Comparison of ENCODE assay signal across 16 cellular contexts in genomic region chr3:141804447-141804777, GRCh38. TPM values are rescaled to one million over a fixed set of nuclear protein-coding genes. Genes with fewer than 3 reads are reported as not detected.
DNase-seq lines count a peak whose midpoint lies in the region; ATAC-seq, FAIRE-seq and TF ChIP-seq lines count a peak whose summit lies in the region.
"Had no signal": no experiment of that assay in that cellular context is flagged by ENCODE, and none has a peak within 500 bp of the region (broad histone marks: within the 10 kb centered on the region; RNA-seq: fewer than 3 reads in every experiment).

No MANE protein-coding gene starts in this region.

- H2AFZ ChIP-seq in GM12878 (ENCODE audit: control insufficient read depth, low read depth, low read length) (no peak overlapping the region), mesenchymal stem cell (ENCODE audit: low read depth, low read length) (no peak overlapping the region)
- H2AFZ ChIP-seq: GM23248 had no signal

- no peaks in the 10 kb centered on the region for H4K20me1 ChIP-seq in GM12878 (ENCODE audit: control insufficient read depth, insufficient read depth)

- DNase-seq in GM12878 (ENCODE audit: low read depth, low spot score): peak; percentile 1
- no peak for DNase-seq in mesenchymal stem cell
- no peak for DNase-seq in NCI-H1694 treated with DMSO at 0.1 percent for 48 hours (lab: John Stamatoyannopoulos, UW)
- DNase-seq in mucosa of descending colon: no peak
- DNase-seq in GM10248 (ENCODE audit: extremely low spot score): no peak
- DNase-seq: BE2C; CD4-positive, alpha-beta memory T cell; DMS79; GM23248; H7; KG1 had no signal

- H2BK15ac ChIP-seq in mesenchymal stem cell (ENCODE audit: low read depth, poor library complexity, severe bottlenecking): no peak overlapping the region

- no peaks in the 10 kb centered on the region for H3K36me3 ChIP-seq in HEK293 (ENCODE audit: control insufficient read depth in 2 of 2, insufficient read depth in 1 of 2, low read length in 2 of 2)
- no peaks in the 10 kb centered on the region for H3K36me3 ChIP-seq in GM12878 (ENCODE audit: control insufficient read depth in 2 of 2, insufficient read depth in 2 of 2, low read length in 1 of 2)
- no peaks in the 10 kb centered on the region for H3K36me3 ChIP-seq in mesenchymal stem cell (ENCODE audit: control insufficient read depth in 1 of 2, insufficient read depth in 2 of 2, low read depth in 1 of 2, low read length in 2 of 2)
- no peaks in the 10 kb centered on the region for H3K36me3 ChIP-seq in mucosa of descending colon (ENCODE audit: low read depth)
- H3K36me3 ChIP-seq: BE2C had no signal

- SMC1A ChIA-PET in GM12878 (lab: Charles Lee; ENCODE audit: uncharacterized antibody, unreplicated experiment): no interaction called here

- no peaks in the 10 kb centered on the region for H3K79me1 ChIP-seq in mesenchymal stem cell (replicated peaks; ENCODE audit: low read length, poor library complexity, severe bottlenecking)

- no peak overlapping the region for H2BK120ac ChIP-seq in mesenchymal stem cell (ENCODE audit: low read depth, low read length)

- H2BK12ac ChIP-seq in mesenchymal stem cell (ENCODE audit: low read length in 2 of 2): no peak overlapping the region

- in situ Hi-C loops in GM12878 (cut with MboI): no loop called here

- no TSS peak for BruUV-seq in GM12878 (replicated peaks; lab: Mats Ljungman, UMichigan)

- H2BK5ac ChIP-seq in mesenchymal stem cell (ENCODE audit: low read depth, low read length, poor library complexity, severe bottlenecking): no peak overlapping the region

- H3K4me2 ChIP-seq in GM12878 (ENCODE audit: control insufficient read depth, insufficient read depth) (no peak overlapping the region), mesenchymal stem cell (ENCODE audit: low read length, poor library complexity, severe bottlenecking) (no peak overlapping the region)

- no peak overlapping the region for H3K27ac ChIP-seq in HEK293 (ENCODE audit: extremely low read depth, low read depth, low read length)
- H3K27ac ChIP-seq in GM12878 (ENCODE audit: control insufficient read depth, insufficient read depth): no peak overlapping the region
- no peak overlapping the region for H3K27ac ChIP-seq in mesenchymal stem cell (ENCODE audit: low read length, poor library complexity, severe bottlenecking)
- H3K27ac ChIP-seq: C4-2B, GM23248 had no signal

- intact Hi-C loops in GM12878 (cut with micrococcal nuclease; ENCODE audit: unreplicated experiment) (no loop called here), mucosa of descending colon (cut with DNase I, micrococcal nuclease) (no loop called here)

- H4K91ac ChIP-seq in mesenchymal stem cell (ENCODE audit: low read length): peak overlapping the region; percentile 65

- RAD21 ChIA-PET in GM12878 (lab: Charles Lee; ENCODE audit: unreplicated experiment): no interaction called here

- H3K23ac ChIP-seq in mesenchymal stem cell (ENCODE audit: low read length in 2 of 2): no peak overlapping the region

- H3K4me1 ChIP-seq in HEK293 (ENCODE audit: control insufficient read depth, insufficient read depth, low read length): no peaks in the 10 kb centered on the region
- no peaks in the 10 kb centered on the region for H3K4me1 ChIP-seq in GM12878 (ENCODE audit: control insufficient read depth, insufficient read depth, low read length)
- no peaks in the 10 kb centered on the region for H3K4me1 ChIP-seq in mesenchymal stem cell (ENCODE audit: control insufficient read depth, insufficient read depth, low read depth, low read length)
- H3K4me1 ChIP-seq in mucosa of descending colon (ENCODE audit: low read depth): no peaks in the 10 kb centered on the region
- H3K4me1 ChIP-seq: BE2C had no signal

- H3K27me3 ChIP-seq in GM12878 (replicated peaks in 1 of 2; ENCODE audit: control insufficient read depth in 2 of 2, insufficient read depth in 2 of 2, low read length in 1 of 2): no peaks in the 10 kb centered on the region; a peak in 1 of 4 replicates
- H3K27me3 ChIP-seq in mesenchymal stem cell (ENCODE audit: control insufficient read depth in 1 of 2, insufficient read depth in 1 of 2, low read length in 2 of 2): no peaks in the 10 kb centered on the region
- H3K27me3 ChIP-seq: BE2C had no signal

- no peak overlapping the region for H2AK5ac ChIP-seq in mesenchymal stem cell (ENCODE audit: low read length, severe bottlenecking)

- H3K9me3 ChIP-seq in HEK293 (ENCODE audit: control insufficient read depth, insufficient read depth, low read depth, low read length) (no peaks in the 10 kb centered on the region), GM12878 (replicated peaks; ENCODE audit: control insufficient read depth, insufficient read depth, low read length) (no peaks in the 10 kb centered on the region), mesenchymal stem cell (ENCODE audit: control insufficient read depth, low read length) (peaks cover 5% of the 10 kb centered on the region), mucosa of descending colon (no peaks in the 10 kb centered on the region)
- H3K9me3 ChIP-seq: BE2C had no signal

- TF ChIP-seq CTCF in HEK293 (tag by site-specific recombination; IDR thresholded peaks at IDR 0.05) (no peak), GM12878 (IDR thresholded peaks at IDR 0.05 in 2 of 3, conservative IDR thresholded peaks at IDR 0.05 in 1 of 3; ENCODE audit: control insufficient read depth in 2 of 3, extremely low read depth in 1 of 3, insufficient read depth in 1 of 3, low read depth in 3 of 3, low read length in 3 of 3) (no peak), mucosa of descending colon (IDR thresholded peaks at IDR 0.05) (no peak), GM10248 (IDR thresholded peaks at IDR 0.05; ENCODE audit: control extremely low read depth, extremely low read depth, low read depth, missing control alignments) (no peak)

- H3K18ac ChIP-seq in mesenchymal stem cell (ENCODE audit: low read depth in 1 of 2, low read length in 2 of 2): no peak overlapping the region

- H3K9ac ChIP-seq in GM12878 (ENCODE audit: control insufficient read depth, insufficient read depth, low read length) (no peak overlapping the region), mesenchymal stem cell (ENCODE audit: low read length) (no peak overlapping the region)
- H3K9ac ChIP-seq: GM23248 had no signal

- no peak overlapping the region for H3K4ac ChIP-seq in mesenchymal stem cell (ENCODE audit: low read depth in 1 of 2, low read length in 2 of 2)

- TF ChIP-seq EP300 in GM12878 (IDR thresholded peaks at IDR 0.05; ENCODE audit: borderline replicate concordance in 1 of 2, control insufficient read depth in 1 of 2, low read depth in 2 of 2, low read length in 2 of 2): no peak

- no peak for TF ChIP-seq RAD21 in GM12878 (IDR thresholded peaks at IDR 0.05; ENCODE audit: insufficient read depth, low read depth, low read length)

- H3K4me3 ChIP-seq in HEK293 (ENCODE audit: low read depth, low read length) (no peak overlapping the region), GM12878 (no peak overlapping the region), mesenchymal stem cell (ENCODE audit: insufficient read depth in 1 of 2, low read depth in 1 of 2, low read length in 2 of 2) (no peak overlapping the region), mucosa of descending colon (no peak overlapping the region)
- H3K4me3 ChIP-seq: GM23248 had no signal

- ATAC-seq in GM12878: no peak
- no peak for ATAC-seq in mucosa of descending colon
- ATAC-seq in GM21515 (IDR thresholded peaks at IDR 0.05; ENCODE audit: unreplicated experiment): no peak

- whole genome bisulfite sequencing in GM12878 (ENCODE audit: insufficient coverage, insufficient replicate concordance, low lambda C conversion rate, missing lambda C conversion rate): 48% methylated on average over 2 of the region's 2 CpGs
- WGBS in mesenchymal stem cell: 94% methylated on average over 2 of the region's 2 CpGs

- H4K8ac ChIP-seq in mesenchymal stem cell (ENCODE audit: low read length): no peak overlapping the region

- no peaks in the 10 kb centered on the region for H3K79me2 ChIP-seq in GM12878 (ENCODE audit: control insufficient read depth, insufficient read depth, low read length)

- POLR2A ChIA-PET in HEK293 (lab: Yijun Ruan, JAX) (no interaction called here), GM12878 (lab: Charles Lee) (no interaction called here), GM10248 (lab: Yijun Ruan, JAX) (no interaction called here)

- no peak for FAIRE-seq in GM12878 (lab: Jason Lieb, UNC)
- FAIRE-seq: A204.1, G401.6 had no signal

- peak overlapping the region in 1 of 2 experiments; percentile 7 for H3K14ac ChIP-seq in mesenchymal stem cell (ENCODE audit: low read length in 2 of 2)

- no peak for TF ChIP-seq POLR2A in GM12878 (IDR thresholded peaks at IDR 0.05; ENCODE audit: low read depth, low read length)

- CTCF ChIA-PET in HEK293 (lab: Yijun Ruan, JAX): interaction anchor here (0.6 kb wide), 1 partner anchor 493 kb away, joined by 3 read pairs; no protein-coding TSS in a partner anchor
- CTCF ChIA-PET in GM12878 (lab: Yijun Ruan, JAX): no interaction called here
- CTCF ChIA-PET in GM10248 (lab: Yijun Ruan, JAX): no interaction called here

TF ChIP-seq in HEK293, 187 proteins besides CTCF, POLR2A, EP300 and RAD21 (continues in another document):
- TF ChIP-seq ZNF549 (tag by site-specific recombination; IDR thresholded peaks at IDR 0.05) (no peak), ZIC2 (tag by site-specific recombination; IDR thresholded peaks at IDR 0.05) (no peak), KLF16 (tag by site-specific recombination; IDR thresholded peaks at IDR 0.05) (no peak)

TF ChIP-seq in GM12878, 131 proteins besides CTCF, POLR2A, EP300 and RAD21 (continues in another document):
- TF ChIP-seq CREB1 (IDR thresholded peaks at IDR 0.05; ENCODE audit: low read depth) (no peak), CHD4 (IDR thresholded peaks at IDR 0.05) (no peak), NR2C2 (IDR thresholded peaks at IDR 0.05; ENCODE audit: borderline replicate concordance, control insufficient read depth, insufficient read length, low read depth) (peak; percentile 39)

RNA-seq across cellular contexts. Expression of gene GRK7, which starts 41.2 kb away (rescaled TPM):
- total RNA-seq in GM12878 (2013; cell fraction: nucleolus; rRNA removed): not detected in 2 replicates
- not detected in 2 replicates for total RNA-seq in GM12878 (2014; rRNA removed)
- total RNA-seq in GM12878 (2014; rRNA removed; fragmentation: Illumina TruSeq; extraction: Trizol): not detected in 2 replicates
- not detected in 2 replicates for total RNA-seq in GM12878 (2021)
- polyA plus RNA-seq in GM12878 (2011; ENCODE audit: low read depth): not detected
- not detected in 2 replicates for polyA plus RNA-seq in GM12878 (2011; rRNA removed)
- not detected in 2 replicates for polyA plus RNA-seq in GM12878 (2011; cell fraction: cytosol; rRNA removed)
- polyA plus RNA-seq in GM12878 (2011; cell fraction: nucleus; rRNA removed): 0.03 TPM in 1 of 2 replicates, not detected in the other
- not detected in 2 replicates for polyA plus RNA-seq in GM12878 (2012)
- not detected in 2 replicates for polyA plus RNA-seq in GM12878 (2014; fragmentation: Illumina TruSeq; extraction: Trizol)
- polyA plus RNA-seq in GM12878 (2014; fragmentation: Nextera tagmentation; extraction: Ambion mirVana): not detected
- polyA plus RNA-seq in GM12878 (2014; rRNA removed): not detected in 2 replicates
- not detected for polyA plus RNA-seq in GM12878 (2016; fragmentation: Nextera tagmentation; extraction: Ambion mirVana)
- 0.10 TPM in 1 of 2 replicates, not detected in the other for polyA minus RNA-seq in GM12878 (2011; rRNA and poly(A)+ RNA removed)
- not detected in 2 replicates for polyA minus RNA-seq in GM12878 (2011; cell fraction: cytosol; rRNA and poly(A)+ RNA removed)
- polyA minus RNA-seq in GM12878 (2011; cell fraction: nucleus; rRNA and poly(A)+ RNA removed): not detected in 2 replicates
- not detected for polyA plus RNA-seq in mesenchymal stem cell (2013, experiment 1 of 2)
- not detected for polyA plus RNA-seq in mesenchymal stem cell (2013, experiment 2 of 2)
- not detected for total RNA-seq in mucosa of descending colon
- total RNA-seq: GM23248, H7 had no signal
- polyA plus RNA-seq: CD4-positive, alpha-beta memory T cell; GM23248 had no signal
